12 cellular contexts compared by ENCODE assay signal in the genomic region with DNA sequence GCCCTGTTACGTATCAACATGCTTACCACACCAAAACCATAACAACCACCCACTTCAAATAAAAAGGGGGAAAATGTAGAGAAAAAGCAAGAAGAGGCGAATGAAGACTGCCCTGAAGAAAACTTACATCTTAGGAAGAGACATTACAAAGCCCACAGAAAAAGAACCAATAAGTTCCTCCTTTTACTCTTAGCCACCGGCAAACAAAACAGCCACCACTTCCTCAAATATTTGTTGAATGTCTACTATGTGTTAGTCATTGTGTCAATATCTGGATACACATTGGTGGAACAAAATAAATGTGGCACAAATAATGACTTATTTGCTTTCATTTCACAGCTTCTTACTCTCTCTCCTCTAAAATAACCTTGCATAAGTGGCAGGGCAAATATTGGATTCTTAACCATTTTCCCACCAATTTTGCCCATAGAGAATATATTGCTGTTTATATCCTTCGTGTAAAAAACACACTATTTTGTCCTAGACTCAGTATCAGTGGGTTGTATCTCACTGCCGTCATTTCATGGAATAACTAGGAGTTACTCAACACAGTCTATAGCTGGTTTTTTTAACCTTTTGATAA.
DNase-seq lines count a peak whose midpoint lies in the region; ATAC-seq and TF ChIP-seq lines count a peak whose summit lies in the region.
"Had no signal": no experiment of that assay in that cellular context is flagged by ENCODE, and none has a peak within 500 bp of the region (broad histone marks: within the 10 kb centered on the region; RNA-seq: fewer than 3 reads in every experiment).

No MANE protein-coding gene starts in this region.

- no peak overlapping the region for H3K4me3 ChIP-seq in fibroblast of lung (replicated peaks in 1 of 4; ENCODE audit: control extremely low read depth in 1 of 4, insufficient read depth in 1 of 4, low read depth in 3 of 4, low read length in 4 of 4)

- no peaks in the 10 kb centered on the region for H3K27me3 Mint-ChIP-seq in stimulated activated memory B cell treated with anti-CD40 and anti-IgM and Interleukin-4, amounts not matched to agents 10 μg/mL and 1 μg/mL and 100 μg/mL, for 72 hours

- H3K79me2 ChIP-seq in fibroblast of lung (ENCODE audit: control insufficient read depth, insufficient read depth, low read length): no peaks in the 10 kb centered on the region

- TF ChIP-seq CTCF in fibroblast of lung (conservative IDR thresholded peaks at IDR 0.05 in 1 of 2, IDR thresholded peaks at IDR 0.05 in 1 of 2; ENCODE audit: low read depth in 1 of 2, low read length in 2 of 2): no peak

- no peak overlapping the region for H2AFZ ChIP-seq in fibroblast of lung (ENCODE audit: low read length)

- no peaks in the 10 kb centered on the region for H3K27me3 ChIP-seq in fibroblast of lung (ENCODE audit: control insufficient read depth, insufficient read depth, low read length)

- no peaks in the 10 kb centered on the region for H3K36me3 Mint-ChIP-seq in stimulated activated memory B cell treated with anti-CD40 and anti-IgM and Interleukin-4, amounts not matched to agents 10 μg/mL and 1 μg/mL and 100 μg/mL, for 72 hours
- H3K36me3 Mint-ChIP-seq: activated naive CD8-positive, alpha-beta T cell had no signal

- no peak overlapping the region for H3K4me3 Mint-ChIP-seq in stimulated activated memory B cell treated with anti-CD40 and anti-IgM and Interleukin-4, amounts not matched to agents 10 μg/mL and 1 μg/mL and 100 μg/mL, for 72 hours
- H3K4me3 Mint-ChIP-seq: activated naive CD8-positive, alpha-beta T cell; nephron had no signal

- peaks cover 26% of the 10 kb centered on the region for H3K4me1 Mint-ChIP-seq in stimulated activated memory B cell treated with anti-CD40 and anti-IgM and Interleukin-4, amounts not matched to agents 10 μg/mL and 1 μg/mL and 100 μg/mL, for 72 hours

- no peak overlapping the region for H3K9ac ChIP-seq in fibroblast of lung (ENCODE audit: insufficient read depth, low read length)

- no peak overlapping the region for H3K4me2 ChIP-seq in fibroblast of lung (ENCODE audit: extremely low read depth, insufficient read depth, low read length)

- peak; percentile 94 for ATAC-seq in stimulated activated memory B cell treated with anti-CD40 and anti-IgM and Interleukin-4, amounts not matched to agents 10 μg/mL and 1 μg/mL and 100 μg/mL, for 72 hours
- ATAC-seq in HG02884 (IDR thresholded peaks at IDR 0.05; ENCODE audit: unreplicated experiment): no peak
- ATAC-seq in GM21360 (IDR thresholded peaks at IDR 0.05; ENCODE audit: unreplicated experiment): no peak

- H4K20me1 ChIP-seq in fibroblast of lung (ENCODE audit: control insufficient read depth, extremely low read depth, insufficient read depth, low read length): no peaks in the 10 kb centered on the region

- H3K27ac Mint-ChIP-seq in stimulated activated memory B cell treated with anti-CD40 and anti-IgM and Interleukin-4, amounts not matched to agents 10 μg/mL and 1 μg/mL and 100 μg/mL, for 72 hours: peak overlapping the region; percentile 39
- H3K27ac Mint-ChIP-seq: activated naive CD8-positive, alpha-beta T cell; nephron had no signal

- no peaks in the 10 kb centered on the region for H3K9me3 ChIP-seq in fibroblast of lung (ENCODE audit: control insufficient read depth, insufficient read depth, low read depth, low read length)

- H3K4me1 ChIP-seq in fibroblast of lung (ENCODE audit: control insufficient read depth, extremely low read depth, insufficient read depth, low read length): no peaks in the 10 kb centered on the region

- DNase-seq in NCI-H2196 (lab: John Stamatoyannopoulos, UW; ENCODE audit: unreplicated experiment): peak; percentile 0
- no peak for DNase-seq in NCI-H2196 treated with DMSO at 0.1 percent for 48 hours (lab: John Stamatoyannopoulos, UW; ENCODE audit: unreplicated experiment)
- peak; percentile 83 for DNase-seq in OCI-M1 (lab: John Stamatoyannopoulos, UW)
- peak; percentile 25 to 91 for DNase-seq in fibroblast of lung (ENCODE audit: low read depth in 2 of 2)
- no peak for DNase-seq in activated naive CD4-positive, alpha-beta T cell (lab: John Stamatoyannopoulos, UW)
- DNase-seq: 8988T, GOT3 had no signal

- no peaks in the 10 kb centered on the region for H3K36me3 ChIP-seq in fibroblast of lung (ENCODE audit: control insufficient read depth, insufficient read depth, low read length)

- no peaks in the 10 kb centered on the region for H3K9me3 Mint-ChIP-seq in stimulated activated memory B cell treated with anti-CD40 and anti-IgM and Interleukin-4, amounts not matched to agents 10 μg/mL and 1 μg/mL and 100 μg/mL, for 72 hours
- H3K9me3 Mint-ChIP-seq: nephron had no signal

- H3K27ac ChIP-seq in fibroblast of lung (ENCODE audit: insufficient read depth, low read length): no peak overlapping the region

Comparison
In these comparisons a context has a peak if more than half of its experiments do, and no peak if none do; other contexts are left out.
1. DNase-seq: peak in NCI-H2196 (single experiment), OCI-M1 (single experiment) and fibroblast of lung (2 of 2); none in NCI-H2196 treated with DMSO at 0.1 percent for 48 hours (single experiment) and activated naive CD4-positive, alpha-beta T cell (0 of 4).